1 cellular context compared by ENCODE assay signal in genomic region chr11:123458501-123458900, GRCh38.
TF ChIP-seq lines count a peak whose summit lies in the region.

No MANE protein-coding gene starts in this region.

TF ChIP-seq in A549, 52 proteins besides CTCF, POLR2A, EP300 and RAD21:
- TF ChIP-seq TFCP2L1 (CRISPR knock-in tag; IDR thresholded peaks at IDR 0.05) (no peak), ZFP36 (IDR thresholded peaks at IDR 0.05; ENCODE audit: borderline replicate concordance, partially characterized antibody) (no peak), MAFK (IDR thresholded peaks at IDR 0.05; ENCODE audit: partially characterized antibody) (no peak), FOSB (CRISPR knock-in tag; IDR thresholded peaks at IDR 0.05) (no peak), JUN (IDR thresholded peaks at IDR 0.05) (no peak), CEBPB (IDR thresholded peaks at IDR 0.05) (no peak)
TF ChIP-seq in A549: peak in this region for 0.
